ENCODE assay signal across 1 cellular context in genomic region chr5:95908799-95909198, GRCh38.
TF ChIP-seq lines count a peak whose summit lies in the region.

No MANE protein-coding gene starts in this region.

TF ChIP-seq in HepG2, 621 proteins besides CTCF, POLR2A, EP300 and RAD21 (continued from another document and continues in another):
- TF ChIP-seq DPF2 (CRISPR knock-in tag; IDR thresholded peaks at IDR 0.05; ENCODE audit: borderline replicate concordance, low read depth) (0 out of 2 replicates have a peak, but pooled peaks have one; percentile 15), HOXA3 (CRISPR knock-in tag; IDR thresholded peaks at IDR 0.05) (no peak), RBM22 (optimal IDR thresholded peaks at IDR 0.05; ENCODE audit: low read length) (peak; percentile 19), GPBP1L1 (CRISPR knock-in tag; IDR thresholded peaks at IDR 0.05) (no peak), NBN (conservative IDR thresholded peaks at IDR 0.05) (no peak), ZNF644 (CRISPR knock-in tag; IDR thresholded peaks at IDR 0.05; ENCODE audit: low read depth) (peak; percentile 50), STAG1 (CRISPR knock-in tag; IDR thresholded peaks at IDR 0.05) (peak; percentile 25; the same call in 1 of the 2 replicates), AHDC1 (CRISPR knock-in tag; IDR thresholded peaks at IDR 0.05; ENCODE audit: borderline replicate concordance) (0 out of 2 replicates have a peak, but pooled peaks have one; percentile 17), RCOR2 (CRISPR knock-in tag; IDR thresholded peaks at IDR 0.05) (peak; percentile 52; the same call in 1 of the 2 replicates), ZNF615 (CRISPR knock-in tag; IDR thresholded peaks at IDR 0.05; ENCODE audit: borderline replicate concordance) (no peak), GMEB1 (CRISPR knock-in tag; IDR thresholded peaks at IDR 0.05; ENCODE audit: borderline replicate concordance) (0 out of 2 replicates have a peak, but pooled peaks have one; percentile 27), CREM (IDR thresholded peaks at IDR 0.05) (peak; percentile 61; the same call in 1 of the 2 replicates), CREM (CRISPR knock-in tag; IDR thresholded peaks at IDR 0.05) (no peak), ATM (IDR thresholded peaks at IDR 0.05; ENCODE audit: borderline replicate concordance) (no peak), ZNF619 (CRISPR knock-in tag; IDR thresholded peaks at IDR 0.05) (no peak), NCOA2 (CRISPR knock-in tag; IDR thresholded peaks at IDR 0.05) (peak; percentile 81), PPARG (CRISPR knock-in tag; conservative IDR thresholded peaks at IDR 0.05) (peak; percentile 68), PRPF4 (IDR thresholded peaks at IDR 0.05; ENCODE audit: low read depth, low read length, poor library complexity, severe bottlenecking) (peak; percentile 62), SOX13 (IDR thresholded peaks at IDR 0.05) (no peak), SOX13 (CRISPR knock-in tag; conservative IDR thresholded peaks at IDR 0.05 in 1 of 2, IDR thresholded peaks at IDR 0.05 in 1 of 2) (peak in 1 of 2 experiments; percentile 81; a peak in 2 of 4 replicates), ZBTB25 (CRISPR knock-in tag; IDR thresholded peaks at IDR 0.05) (peak; percentile 14; the same call in 1 of the 2 replicates), PAX8 (CRISPR knock-in tag; IDR thresholded peaks at IDR 0.05; ENCODE audit: borderline replicate concordance) (no peak), RARA (CRISPR knock-in tag; IDR thresholded peaks at IDR 0.05) (peak; percentile 82), HOXD1 (CRISPR knock-in tag; IDR thresholded peaks at IDR 0.05) (no peak), IKZF1 (IDR thresholded peaks at IDR 0.05) (no peak), BCL6 (CRISPR knock-in tag; IDR thresholded peaks at IDR 0.05) (peak; percentile 54), ISL2 (CRISPR knock-in tag; IDR thresholded peaks at IDR 0.05) (peak; percentile 83), CREB1 (IDR thresholded peaks at IDR 0.05) (no peak), CREB1 (CRISPR knock-in tag; IDR thresholded peaks at IDR 0.05) (peak; percentile 63), ZMYM4 (CRISPR knock-in tag; IDR thresholded peaks at IDR 0.05) (peak; percentile 56; the same call in 1 of the 2 replicates), ETV5 (CRISPR knock-in tag; IDR thresholded peaks at IDR 0.05; ENCODE audit: borderline replicate concordance) (peak; percentile 49; the same call in 1 of the 2 replicates), ZNF136 (CRISPR knock-in tag; IDR thresholded peaks at IDR 0.05; ENCODE audit: low read depth) (0 out of 2 replicates have a peak, but pooled peaks have one; percentile 37)
- TF ChIP-seq, protein P1, sequence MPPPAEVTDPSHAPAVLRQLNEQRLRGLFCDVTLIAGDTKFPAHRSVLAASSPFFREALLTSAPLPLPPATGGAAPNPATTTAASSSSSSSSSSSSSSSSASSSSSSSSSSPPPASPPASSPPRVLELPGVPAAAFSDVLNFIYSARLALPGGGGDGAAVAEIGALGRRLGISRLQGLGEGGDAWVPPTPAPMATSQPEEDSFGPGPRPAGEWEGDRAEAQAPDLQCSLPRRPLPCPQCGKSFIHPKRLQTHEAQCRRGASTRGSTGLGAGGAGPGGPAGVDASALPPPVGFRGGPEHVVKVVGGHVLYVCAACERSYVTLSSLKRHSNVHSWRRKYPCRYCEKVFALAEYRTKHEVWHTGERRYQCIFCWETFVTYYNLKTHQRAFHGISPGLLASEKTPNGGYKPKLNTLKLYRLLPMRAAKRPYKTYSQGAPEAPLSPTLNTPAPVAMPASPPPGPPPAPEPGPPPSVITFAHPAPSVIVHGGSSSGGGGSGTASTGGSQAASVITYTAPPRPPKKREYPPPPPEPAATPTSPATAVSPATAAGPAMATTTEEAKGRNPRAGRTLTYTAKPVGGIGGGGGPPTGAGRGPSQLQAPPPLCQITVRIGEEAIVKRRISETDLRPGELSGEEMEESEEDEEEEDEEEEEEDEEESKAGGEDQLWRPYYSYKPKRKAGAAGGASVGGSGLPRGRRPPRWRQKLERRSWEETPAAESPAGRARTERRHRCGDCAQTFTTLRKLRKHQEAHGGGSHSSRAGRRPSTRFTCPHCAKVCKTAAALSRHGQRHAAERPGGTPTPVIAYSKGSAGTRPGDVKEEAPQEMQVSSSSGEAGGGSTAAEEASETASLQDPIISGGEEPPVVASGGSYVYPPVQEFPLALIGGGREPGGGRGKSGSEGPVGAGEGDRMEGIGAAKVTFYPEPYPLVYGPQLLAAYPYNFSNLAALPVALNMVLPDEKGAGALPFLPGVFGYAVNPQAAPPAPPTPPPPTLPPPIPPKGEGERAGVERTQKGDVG (CRISPR knock-in tag; IDR thresholded peaks at IDR 0.05; ENCODE audit: borderline replicate concordance), result no peak
- TF ChIP-seq, protein P2, sequence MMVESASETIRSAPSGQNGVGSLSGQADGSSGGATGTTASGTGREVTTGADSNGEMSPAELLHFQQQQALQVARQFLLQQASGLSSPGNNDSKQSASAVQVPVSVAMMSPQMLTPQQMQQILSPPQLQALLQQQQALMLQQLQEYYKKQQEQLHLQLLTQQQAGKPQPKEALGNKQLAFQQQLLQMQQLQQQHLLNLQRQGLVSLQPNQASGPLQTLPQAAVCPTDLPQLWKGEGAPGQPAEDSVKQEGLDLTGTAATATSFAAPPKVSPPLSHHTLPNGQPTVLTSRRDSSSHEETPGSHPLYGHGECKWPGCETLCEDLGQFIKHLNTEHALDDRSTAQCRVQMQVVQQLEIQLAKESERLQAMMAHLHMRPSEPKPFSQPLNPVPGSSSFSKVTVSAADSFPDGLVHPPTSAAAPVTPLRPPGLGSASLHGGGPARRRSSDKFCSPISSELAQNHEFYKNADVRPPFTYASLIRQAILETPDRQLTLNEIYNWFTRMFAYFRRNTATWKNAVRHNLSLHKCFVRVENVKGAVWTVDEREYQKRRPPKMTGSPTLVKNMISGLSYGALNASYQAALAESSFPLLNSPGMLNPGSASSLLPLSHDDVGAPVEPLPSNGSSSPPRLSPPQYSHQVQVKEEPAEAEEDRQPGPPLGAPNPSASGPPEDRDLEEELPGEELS (CRISPR knock-in tag; IDR thresholded peaks at IDR 0.05), result peak; percentile 85
- TF ChIP-seq, protein P3, sequence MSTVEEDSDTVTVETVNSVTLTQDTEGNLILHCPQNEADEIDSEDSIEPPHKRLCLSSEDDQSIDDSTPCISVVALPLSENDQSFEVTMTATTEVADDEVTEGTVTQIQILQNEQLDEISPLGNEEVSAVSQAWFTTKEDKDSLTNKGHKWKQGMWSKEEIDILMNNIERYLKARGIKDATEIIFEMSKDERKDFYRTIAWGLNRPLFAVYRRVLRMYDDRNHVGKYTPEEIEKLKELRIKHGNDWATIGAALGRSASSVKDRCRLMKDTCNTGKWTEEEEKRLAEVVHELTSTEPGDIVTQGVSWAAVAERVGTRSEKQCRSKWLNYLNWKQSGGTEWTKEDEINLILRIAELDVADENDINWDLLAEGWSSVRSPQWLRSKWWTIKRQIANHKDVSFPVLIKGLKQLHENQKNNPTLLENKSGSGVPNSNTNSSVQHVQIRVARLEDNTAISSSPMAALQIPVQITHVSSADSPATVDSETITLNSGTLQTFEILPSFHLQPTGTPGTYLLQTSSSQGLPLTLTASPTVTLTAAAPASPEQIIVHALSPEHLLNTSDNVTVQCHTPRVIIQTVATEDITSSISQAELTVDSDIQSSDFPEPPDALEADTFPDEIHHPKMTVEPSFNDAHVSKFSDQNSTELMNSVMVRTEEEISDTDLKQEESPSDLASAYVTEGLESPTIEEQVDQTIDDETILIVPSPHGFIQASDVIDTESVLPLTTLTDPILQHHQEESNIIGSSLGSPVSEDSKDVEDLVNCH (CRISPR knock-in tag; IDR thresholded peaks at IDR 0.05), result no peak
- TF ChIP-seq, protein P4, sequence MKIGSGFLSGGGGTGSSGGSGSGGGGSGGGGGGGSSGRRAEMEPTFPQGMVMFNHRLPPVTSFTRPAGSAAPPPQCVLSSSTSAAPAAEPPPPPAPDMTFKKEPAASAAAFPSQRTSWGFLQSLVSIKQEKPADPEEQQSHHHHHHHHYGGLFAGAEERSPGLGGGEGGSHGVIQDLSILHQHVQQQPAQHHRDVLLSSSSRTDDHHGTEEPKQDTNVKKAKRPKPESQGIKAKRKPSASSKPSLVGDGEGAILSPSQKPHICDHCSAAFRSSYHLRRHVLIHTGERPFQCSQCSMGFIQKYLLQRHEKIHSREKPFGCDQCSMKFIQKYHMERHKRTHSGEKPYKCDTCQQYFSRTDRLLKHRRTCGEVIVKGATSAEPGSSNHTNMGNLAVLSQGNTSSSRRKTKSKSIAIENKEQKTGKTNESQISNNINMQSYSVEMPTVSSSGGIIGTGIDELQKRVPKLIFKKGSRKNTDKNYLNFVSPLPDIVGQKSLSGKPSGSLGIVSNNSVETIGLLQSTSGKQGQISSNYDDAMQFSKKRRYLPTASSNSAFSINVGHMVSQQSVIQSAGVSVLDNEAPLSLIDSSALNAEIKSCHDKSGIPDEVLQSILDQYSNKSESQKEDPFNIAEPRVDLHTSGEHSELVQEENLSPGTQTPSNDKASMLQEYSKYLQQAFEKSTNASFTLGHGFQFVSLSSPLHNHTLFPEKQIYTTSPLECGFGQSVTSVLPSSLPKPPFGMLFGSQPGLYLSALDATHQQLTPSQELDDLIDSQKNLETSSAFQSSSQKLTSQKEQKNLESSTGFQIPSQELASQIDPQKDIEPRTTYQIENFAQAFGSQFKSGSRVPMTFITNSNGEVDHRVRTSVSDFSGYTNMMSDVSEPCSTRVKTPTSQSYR (CRISPR knock-in tag; IDR thresholded peaks at IDR 0.05; ENCODE audit: borderline replicate concordance), result peak; percentile 97
- TF ChIP-seq, protein P5, sequence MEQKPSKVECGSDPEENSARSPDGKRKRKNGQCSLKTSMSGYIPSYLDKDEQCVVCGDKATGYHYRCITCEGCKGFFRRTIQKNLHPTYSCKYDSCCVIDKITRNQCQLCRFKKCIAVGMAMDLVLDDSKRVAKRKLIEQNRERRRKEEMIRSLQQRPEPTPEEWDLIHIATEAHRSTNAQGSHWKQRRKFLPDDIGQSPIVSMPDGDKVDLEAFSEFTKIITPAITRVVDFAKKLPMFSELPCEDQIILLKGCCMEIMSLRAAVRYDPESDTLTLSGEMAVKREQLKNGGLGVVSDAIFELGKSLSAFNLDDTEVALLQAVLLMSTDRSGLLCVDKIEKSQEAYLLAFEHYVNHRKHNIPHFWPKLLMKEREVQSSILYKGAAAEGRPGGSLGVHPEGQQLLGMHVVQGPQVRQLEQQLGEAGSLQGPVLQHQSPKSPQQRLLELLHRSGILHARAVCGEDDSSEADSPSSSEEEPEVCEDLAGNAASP (CRISPR knock-in tag; IDR thresholded peaks at IDR 0.05; ENCODE audit: borderline replicate concordance), result peak; percentile 68; the same call in 1 of the 2 replicates
